Comparison of ENCODE assay signal across 26 cellular contexts in the genomic region with DNA sequence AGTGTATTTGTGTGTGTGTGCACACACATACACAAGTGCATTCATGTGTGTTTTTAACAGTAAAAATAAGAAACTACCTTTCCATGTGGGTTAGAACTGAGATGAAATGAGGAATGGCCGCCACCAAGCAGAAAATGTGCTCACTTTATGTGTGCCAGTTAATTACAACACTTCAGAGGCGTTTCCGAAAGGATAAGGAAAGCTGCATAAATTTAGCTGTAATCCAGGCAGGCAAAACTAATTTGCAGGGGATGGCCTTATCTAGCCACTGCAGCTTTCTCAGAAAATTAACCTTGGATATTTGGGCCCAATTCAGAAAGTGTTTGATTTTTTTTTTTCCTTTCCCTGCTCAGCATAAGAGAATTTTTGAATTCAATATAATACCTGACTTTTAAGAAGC.
"Had no signal": no experiment of that assay in that cellular context is flagged by ENCODE, and none has a peak within 500 bp of the region (broad histone marks: within the 10 kb centered on the region; RNA-seq: fewer than 3 reads in every experiment).

No MANE protein-coding gene starts in this region.

- H3K4me3 ChIP-seq: ascending aorta, cardiac muscle cell, SJSA1 had no signal

- H3K9me3 Mint-ChIP-seq: activated B cell treated with CpG ODN at 0.5 μM for 24 hours; activated naive CD4-positive, alpha-beta T cell treated with anti-CD3 and anti-CD28 coated beads, Interleukin-2, amount 50 U/mL, for 72 hours; activated naive CD8-positive, alpha-beta T cell treated with anti-CD3 and anti-CD28 coated beads, Interleukin-2, amount 50 U/mL, for 24 hours; activated T-cell treated with anti-CD3 and anti-CD28 coated beads, Interleukin-2, amount 50 U/mL, for 4 hours; T-helper 1 cell treated with Interleukin-12 subunit alpha and Interleukin-12 subunit beta and Interleukin-4 antibody, amounts not matched to agents 30 μg/mL and 1 μg/mL, for 36 hours had no signal

- H3K4me3 Mint-ChIP-seq: activated B cell treated with CpG ODN at 0.5 μM for 24 hours; activated CD4-positive, alpha-beta T cell treated with anti-CD3 and anti-CD28 coated beads, Interleukin-2, amount 10 ng/mL, durations not matched to agents 24 days and 14 days; activated naive CD8-positive, alpha-beta T cell treated with anti-CD3 and anti-CD28 coated beads, Interleukin-2, amount 50 U/mL, for 24 hours; activated T-cell treated with anti-CD3 and anti-CD28 coated beads, Interleukin-2, amount 50 U/mL, for 4 hours; T-helper 1 cell treated with Interleukin-12 subunit alpha and Interleukin-12 subunit beta and Interleukin-4 antibody, amounts not matched to agents 30 μg/mL and 1 μg/mL, for 36 hours had no signal

- H3K36me3 Mint-ChIP-seq: activated naive CD4-positive, alpha-beta T cell treated with anti-CD3 and anti-CD28 coated beads, Interleukin-2, amount 50 U/mL, for 72 hours had no signal

- H3K9me3 ChIP-seq: ascending aorta, SJSA1 had no signal

- H3K27ac Mint-ChIP-seq: activated B cell treated with CpG ODN at 0.5 μM for 24 hours; activated CD4-positive, alpha-beta T cell treated with anti-CD3 and anti-CD28 coated beads, Interleukin-2, amount 10 ng/mL, durations not matched to agents 24 days and 14 days; activated naive CD4-positive, alpha-beta T cell treated with anti-CD3 and anti-CD28 coated beads, Interleukin-2, amount 50 U/mL, for 72 hours; activated naive CD8-positive, alpha-beta T cell treated with anti-CD3 and anti-CD28 coated beads, Interleukin-2, amount 50 U/mL, for 24 hours; T-helper 1 cell treated with Interleukin-12 subunit alpha and Interleukin-12 subunit beta and Interleukin-4 antibody, amounts not matched to agents 30 μg/mL and 1 μg/mL, for 36 hours had no signal

- H3K4me1 ChIP-seq: ascending aorta, SJSA1 had no signal

- H3K27me3 Mint-ChIP-seq: activated B cell treated with CpG ODN at 0.5 μM for 24 hours; activated naive CD8-positive, alpha-beta T cell treated with anti-CD3 and anti-CD28 coated beads, Interleukin-2, amount 50 U/mL, for 24 hours had no signal

- ATAC-seq: activated naive CD4-positive, alpha-beta T cell treated with anti-CD3 and anti-CD28 coated beads, Interleukin-2, amount 50 U/mL, for 72 hours; activated naive CD8-positive, alpha-beta T cell treated with anti-CD3 and anti-CD28 coated beads, Interleukin-2, amount 50 U/mL, for 24 hours; activated T-cell treated with anti-CD3 and anti-CD28 coated beads, Interleukin-2, amount 50 U/mL, for 4 hours; PC-3 had no signal

- H3K4me1 Mint-ChIP-seq: activated B cell treated with CpG ODN at 0.5 μM for 24 hours had no signal

- H3K27me3 ChIP-seq: ascending aorta, brain microvascular endothelial cell, cardiac muscle cell, SJSA1 had no signal

- H3K36me3 ChIP-seq: ascending aorta, brain microvascular endothelial cell, cardiac muscle cell, SJSA1 had no signal

- H3K27ac ChIP-seq: ascending aorta, brain microvascular endothelial cell, cardiac muscle cell, SJSA1 had no signal

- DNase-seq: activated B cell treated with CpG ODN at 0.5 μM for 24 hours; activated CD4-positive, alpha-beta T cell treated with anti-CD3 and anti-CD28 coated beads for 1 hour; activated CD4-positive, alpha-beta T cell treated with anti-CD3 and anti-CD28 coated beads, Interleukin-2, amount 10 ng/mL, durations not matched to agents 24 days and 14 days; activated CD4-positive, alpha-beta T cell treated with anti-CD3 and anti-CD28 coated beads, Interleukin-2, amount 50 U/mL, for 48 hours; activated effector memory CD4-positive, alpha-beta T cell treated with anti-CD3 and anti-CD28 coated beads, Interleukin-2, amount 50 U/mL, for 16 hours; activated naive CD4-positive, alpha-beta T cell treated with Interleukin-2 at 50 U/mL for 16 hours; activated naive CD8-positive, alpha-beta T cell treated with anti-CD3 and anti-CD28 coated beads, Interleukin-2, amount 50 U/mL, for 24 hours; activated T-cell treated with anti-CD3 and anti-CD28 coated beads, Interleukin-2, amount 50 U/mL, for 4 hours; amniotic stem cell; brain microvascular endothelial cell; Kasumi-1; NCI-H1092; NCI-H1417 treated with DMSO at 0.1 percent for 48 hours; NCI-H1694; NCI-H2029; NCI-H2107; NCI-H2171 treated with DMSO at 0.1 percent for 48 hours; NCI-H226; NCI-H526; PC-3; SHP77 had no signal
